ENCODE assay signal across 8 cellular contexts in genomic region chr17:41785876-41786226, GRCh38. TPM values are rescaled to one million over a fixed set of nuclear protein-coding genes. Genes with fewer than 3 reads are reported as not detected.
A peak's percentile ranks its signal among the peaks of the same experiment; 100 is the strongest.
DNase-seq lines count a peak whose midpoint lies in the region; ATAC-seq, FAIRE-seq and TF ChIP-seq lines count a peak whose summit lies in the region.

No MANE protein-coding gene starts in this region.

- no peaks in the 10 kb centered on the region for H3K9me3 Mint-ChIP-seq in T-helper 1 cell treated with Interleukin-12 subunit alpha and Interleukin-12 subunit beta and Interleukin-4 antibody, amounts not matched to agents 30 μg/mL and 1 μg/mL, for 36 hours
- no peaks in the 10 kb centered on the region for H3K9me3 Mint-ChIP-seq in activated CD8-positive, alpha-beta T cell treated with anti-CD3 and anti-CD28 coated beads for 36 hours

- POLR2A ChIA-PET in activated CD8-positive, alpha-beta T cell treated with anti-CD3 and anti-CD28 coated beads for 36 hours (lab: Charles Lee) = interaction anchor here (0.6 to 1.6 kb wide), 4 partner anchors 11 to 79 kb away, joined by 3 to 5 read pairs (median 4); partner anchors contain the start of gene KLHL11

- no peak for TF ChIP-seq CTCF in activated CD8-positive, alpha-beta T cell treated with anti-CD3 and anti-CD28 coated beads for 36 hours (IDR thresholded peaks at IDR 0.05)

- H3K27ac ChIP-seq in right cardiac atrium (ENCODE audit: low read length) (peak overlapping the region; percentile 90), small intestine (ENCODE audit: low read depth in 1 of 2, low read length in 1 of 2) (peak overlapping the region; percentile 98 to 100)

- H3K9me3 ChIP-seq in right cardiac atrium (ENCODE audit: control insufficient read depth, low read length) (no peaks in the 10 kb centered on the region), small intestine (ENCODE audit: control insufficient read depth, low read depth) (no peaks in the 10 kb centered on the region)

- DNase-seq in T-helper 1 cell (no peak), right cardiac atrium (peak; percentile 67 to 81 (median 80)), small intestine (peak; percentile 91), GOT3 (lab: John Stamatoyannopoulos, UW) (no peak)
- DNase-seq in activated CD8-positive, alpha-beta T cell treated with anti-CD3 and anti-CD28 coated beads for 36 hours = no peak
- DNase-seq in stimulated activated CD4-positive, alpha-beta T cell treated with anti-CD3 and anti-CD28 coated beads, Interleukin-1b, Interleukin-23, amount 100 ng/mL, for 48 hours = no peak

- H3K36me3 Mint-ChIP-seq in T-helper 1 cell treated with Interleukin-12 subunit alpha and Interleukin-12 subunit beta and Interleukin-4 antibody, amounts not matched to agents 30 μg/mL and 1 μg/mL, for 36 hours (ENCODE audit: low read depth) = no peaks in the 10 kb centered on the region
- no peaks in the 10 kb centered on the region for H3K36me3 Mint-ChIP-seq in activated CD8-positive, alpha-beta T cell treated with anti-CD3 and anti-CD28 coated beads for 36 hours (ENCODE audit: low read depth)

- H3K4me1 ChIP-seq in right cardiac atrium (ENCODE audit: control insufficient read depth, insufficient read depth, low read length) = peaks cover 28% of the 10 kb centered on the region
- peaks cover 2 to 3% of the 10 kb centered on the region in 2 donors for H3K4me1 ChIP-seq in small intestine (ENCODE audit: control insufficient read depth in 2 of 2, insufficient read depth in 1 of 2, low read depth in 1 of 2, low read length in 1 of 2)

- FAIRE-seq in small intestine (lab: Jason Lieb, UNC) = no peak

- H3K36me3 ChIP-seq in small intestine (ENCODE audit: control insufficient read depth in 2 of 2, insufficient read depth in 2 of 2, low read length in 2 of 2) = no peaks in the 10 kb centered on the region

- no peak for ATAC-seq in activated CD8-positive, alpha-beta T cell treated with anti-CD3 and anti-CD28 coated beads for 36 hours
- ATAC-seq in right cardiac atrium (peak; percentile 2 to 7), GM19035 (IDR thresholded peaks at IDR 0.05; ENCODE audit: unreplicated experiment) (no peak)

- CTCF ChIA-PET in activated CD8-positive, alpha-beta T cell treated with anti-CD3 and anti-CD28 coated beads for 36 hours (lab: Charles Lee) = interaction anchor here (0.6 to 7.3 kb wide), 9 partner anchors 17 to 237 kb away, joined by 3 to 97 read pairs (median 4); partner anchors contain the start of genes EIF1, KLHL10 and P3H4

- H3K4me3 ChIP-seq in right cardiac atrium (ENCODE audit: low read length) (peak overlapping the region; percentile 82), small intestine (ENCODE audit: low read depth in 1 of 2, low read length in 2 of 2) (peak overlapping the region; percentile 75 to 80)

- peaks cover 14% of the 10 kb centered on the region for H3K4me1 Mint-ChIP-seq in T-helper 1 cell treated with Interleukin-12 subunit alpha and Interleukin-12 subunit beta and Interleukin-4 antibody, amounts not matched to agents 30 μg/mL and 1 μg/mL, for 36 hours (ENCODE audit: low read depth)
- H3K4me1 Mint-ChIP-seq in activated CD8-positive, alpha-beta T cell treated with anti-CD3 and anti-CD28 coated beads for 36 hours (ENCODE audit: low read depth) = peaks cover 33% of the 10 kb centered on the region

- WGBS in right cardiac atrium = under 1% methylated on average over 21 of the region's 21 CpGs
- WGBS in small intestine, 3 donors = 0 to 2% (median 1%) methylated on average over 17 to 21 of the region's 21 CpGs

- H3K27me3 ChIP-seq in right cardiac atrium (ENCODE audit: control insufficient read depth, insufficient read depth) (no peaks in the 10 kb centered on the region), small intestine (ENCODE audit: control insufficient read depth in 2 of 2, insufficient read depth in 2 of 2, low read length in 2 of 2) (no peaks in the 10 kb centered on the region)

- peaks cover 44% of the 10 kb centered on the region for H3K27me3 Mint-ChIP-seq in T-helper 1 cell treated with Interleukin-12 subunit alpha and Interleukin-12 subunit beta and Interleukin-4 antibody, amounts not matched to agents 30 μg/mL and 1 μg/mL, for 36 hours (ENCODE audit: low read depth)
- peaks cover 29% of the 10 kb centered on the region for H3K27me3 Mint-ChIP-seq in activated CD8-positive, alpha-beta T cell treated with anti-CD3 and anti-CD28 coated beads for 36 hours

- intact Hi-C loops in activated CD8-positive, alpha-beta T cell treated with anti-CD3 and anti-CD28 coated beads for 36 hours (cut with micrococcal nuclease) = no loop called here
- intact Hi-C loops in right cardiac atrium (cut with DNase I) = no loop called here

- no peak overlapping the region for H3K27ac Mint-ChIP-seq in T-helper 1 cell treated with Interleukin-12 subunit alpha and Interleukin-12 subunit beta and Interleukin-4 antibody, amounts not matched to agents 30 μg/mL and 1 μg/mL, for 36 hours
- no peak overlapping the region for H3K27ac Mint-ChIP-seq in activated CD8-positive, alpha-beta T cell treated with anti-CD3 and anti-CD28 coated beads for 36 hours

- peak overlapping the region; percentile 34 for H3K4me3 Mint-ChIP-seq in T-helper 1 cell treated with Interleukin-12 subunit alpha and Interleukin-12 subunit beta and Interleukin-4 antibody, amounts not matched to agents 30 μg/mL and 1 μg/mL, for 36 hours
- H3K4me3 Mint-ChIP-seq in activated CD8-positive, alpha-beta T cell treated with anti-CD3 and anti-CD28 coated beads for 36 hours = peak overlapping the region; percentile 26

RNA-seq across cellular contexts. Expression of gene JUP, which starts 0.7 kb away (rescaled TPM):
- total RNA-seq in activated CD8-positive, alpha-beta T cell treated with anti-CD3 and anti-CD28 coated beads for 36 hours = 1 to 10 TPM; 1.5 to 1.8 TPM
- 100 to 1,000 TPM; 135 to 239 (median 187) TPM for total RNA-seq in right cardiac atrium
- polyA plus RNA-seq in right cardiac atrium (145 TPM), small intestine (100 to 1,000 TPM; 122 to 316 (median 302) TPM)

RNA-seq across cellular contexts. Expression of gene P3H4, which starts 25.9 kb away (rescaled TPM):
- total RNA-seq in activated CD8-positive, alpha-beta T cell treated with anti-CD3 and anti-CD28 coated beads for 36 hours = 1 to 10 TPM; 2.6 to 3.2 TPM
- 10 to 100 TPM; 12.1 to 17.1 (median 13.9) TPM for total RNA-seq in right cardiac atrium
- 9.8 TPM for polyA plus RNA-seq in right cardiac atrium
- polyA plus RNA-seq in small intestine = 10 to 100 TPM in 1 of 3 donors, 1 to 10 TPM in 2; 6.5 to 12.7 (median 9.7) TPM

RNA-seq across cellular contexts. Expression of gene FKBP10, which starts 27.0 kb away (rescaled TPM):
- total RNA-seq in activated CD8-positive, alpha-beta T cell treated with anti-CD3 and anti-CD28 coated beads for 36 hours = 1 to 10 TPM in 1 of 2 experiments, under 1 TPM in 1; 0.74 to 1.2 TPM
- total RNA-seq in right cardiac atrium = 10 to 100 TPM; 26.5 to 42.7 (median 38.8) TPM
- polyA plus RNA-seq in right cardiac atrium (24.8 TPM), small intestine (10 to 100 TPM in 1 of 3 donors, 1 to 10 TPM in 1, under 1 TPM in 1; 0.67 to 13.9 (median 3.5) TPM)

RNA-seq across cellular contexts. Expression of gene NT5C3B, which starts 50.2 kb away (rescaled TPM):
- total RNA-seq in activated CD8-positive, alpha-beta T cell treated with anti-CD3 and anti-CD28 coated beads for 36 hours = 10 to 100 TPM; 30.5 to 32.3 TPM
- 10 to 100 TPM; 29.1 to 46.6 (median 32.1) TPM for total RNA-seq in right cardiac atrium
- polyA plus RNA-seq in right cardiac atrium = 40.5 TPM
- polyA plus RNA-seq in small intestine = 10 to 100 TPM; 10.5 to 36.0 (median 21.3) TPM

RNA-seq across cellular contexts. Expression of gene HAP1, which starts 51.4 kb away (rescaled TPM):
- total RNA-seq in activated CD8-positive, alpha-beta T cell treated with anti-CD3 and anti-CD28 coated beads for 36 hours = under 1 TPM; 0.07 to 0.09 TPM
- total RNA-seq in right cardiac atrium = not detected
- polyA plus RNA-seq in right cardiac atrium (0.05 TPM), small intestine (under 1 TPM; 0.22 to 0.40 (median 0.27) TPM)

Comparison
In these comparisons a context has a peak if more than half of its experiments do, and no peak if none do; other contexts are left out.
1. DNase-seq: peak in right cardiac atrium (3 of 3) and small intestine (single experiment); none in T-helper 1 cell (0 of 5), activated CD8-positive, alpha-beta T cell treated with anti-CD3 and anti-CD28 coated beads for 36 hours (single experiment), stimulated activated CD4-positive, alpha-beta T cell treated with anti-CD3 and anti-CD28 coated beads, Interleukin-1b, Interleukin-23, amount 100 ng/mL, for 48 hours (single experiment) and GOT3 (single experiment).
2. ATAC-seq: peak in right cardiac atrium (2 of 2); none in activated CD8-positive, alpha-beta T cell treated with anti-CD3 and anti-CD28 coated beads for 36 hours (single experiment) and GM19035 (single experiment).
3. RNA of gene JUP, which starts 0.7 kb away (total RNA-seq): 135 to 239 TPM in right cardiac atrium; 1.5 to 1.8 TPM in activated CD8-positive, alpha-beta T cell treated with anti-CD3 and anti-CD28 coated beads for 36 hours; every median in the first group is over 10 times any median in the second.
4. RNA of gene FKBP10, which starts 27.0 kb away (total RNA-seq): 26.5 to 42.7 TPM in right cardiac atrium; 0.74 to 1.2 TPM in activated CD8-positive, alpha-beta T cell treated with anti-CD3 and anti-CD28 coated beads for 36 hours; every median in the first group is over 10 times any median in the second.